Comparison of ENCODE assay signal across 10 cellular contexts in the genomic region with DNA sequence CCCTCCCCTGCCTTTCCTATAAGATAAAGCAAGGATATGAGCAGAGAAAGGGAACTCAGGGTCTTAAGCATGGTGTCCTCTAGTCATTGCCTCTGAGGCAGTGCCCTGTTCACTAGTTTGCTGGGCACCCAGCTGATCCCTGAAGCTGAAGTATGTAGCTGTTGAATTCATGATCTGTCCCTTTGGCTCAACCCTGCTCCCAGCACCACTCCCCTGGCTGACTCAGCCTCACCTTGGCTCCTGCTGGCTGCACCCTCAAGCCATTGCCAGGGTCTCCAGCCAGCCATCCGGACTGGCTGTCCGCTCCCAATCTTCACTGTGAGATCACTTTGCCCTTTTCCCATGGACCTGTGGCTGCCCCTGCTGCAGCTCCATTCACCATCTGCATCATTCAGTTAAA.
"Had no signal": no experiment of that assay in that cellular context is flagged by ENCODE, and none has a peak within 500 bp of the region (broad histone marks: within the 10 kb centered on the region; RNA-seq: fewer than 3 reads in every experiment).

No MANE protein-coding gene starts in this region.

- ATAC-seq: activated naive CD4-positive, alpha-beta T cell treated with anti-CD3 and anti-CD28 coated beads, Interleukin-2, amount 50 U/mL, for 72 hours had no signal

- H3K4me1 ChIP-seq: psoas muscle had no signal

- H3K27ac ChIP-seq: epithelial cell of prostate, psoas muscle had no signal

- DNase-seq: activated T-cell treated with anti-CD3 and anti-CD28 coated beads, Interleukin-2, amount 50 U/mL, for 1 hour; amygdala; effector CD4-positive, alpha-beta T cell; naive B cell; psoas muscle; stimulated activated naive CD4-positive, alpha-beta T cell; substantia nigra had no signal

- H3K9me3 ChIP-seq: psoas muscle had no signal

- H3K4me3 ChIP-seq: lung, psoas muscle had no signal
